ENCODE assay signal across 20 cellular contexts in genomic region chr4:7007142-7007907, GRCh38. TPM values are rescaled to one million over a fixed set of nuclear protein-coding genes. Genes with fewer than 3 reads are reported as not detected.
DNase-seq lines count a peak whose midpoint lies in the region; ATAC-seq, FAIRE-seq and TF ChIP-seq lines count a peak whose summit lies in the region.
"Had no signal": no experiment of that assay in that cellular context is flagged by ENCODE, and none has a peak within 500 bp of the region (broad histone marks: within the 10 kb centered on the region; RNA-seq: fewer than 3 reads in every experiment).

No MANE protein-coding gene starts in this region.

- peak overlapping the region; percentile 11 for H3K27ac ChIP-seq in RWPE2 (ENCODE audit: poor library complexity, severe bottlenecking)
- no peak overlapping the region for H3K27ac ChIP-seq in kidney (ENCODE audit: low read depth in 2 of 2, low read length in 2 of 2)
- no peak overlapping the region for H3K27ac ChIP-seq in small intestine (ENCODE audit: low read depth in 1 of 2, low read length in 1 of 2)
- H3K27ac ChIP-seq in effector memory CD4-positive, alpha-beta T cell (ENCODE audit: insufficient read depth, low read length, poor library complexity, severe bottlenecking), result no peak overlapping the region
- H3K27ac ChIP-seq: thyroid gland had no signal

- no peaks in the 10 kb centered on the region for H3K9me3 Mint-ChIP-seq in activated CD4-positive, alpha-beta T cell treated with anti-CD3 and anti-CD28 coated beads, Interleukin-2, amount 10 ng/mL, durations not matched to agents 7 days and 5 days
- no peaks in the 10 kb centered on the region for H3K9me3 Mint-ChIP-seq in activated CD4-positive, alpha-beta T cell treated with anti-CD3 and anti-CD28 coated beads for 36 hours (ENCODE audit: low read depth)
- H3K9me3 Mint-ChIP-seq: activated T-helper 2 cell treated with anti-CD3 and anti-CD28 coated beads, Interferon-gamma antibody, Interleukin-2, Interleukin-4, amounts not matched to agents 10 μg/mL and 5 μg/mL and 100 μg/mL, durations not matched to agents 14 hours and 24 hours and 36 hours; natural killer cell treated with Interleukin-12 subunit alpha and Interleukin-12 subunit beta and Interleukin-15 and Interleukin-18, amount 100 ng/mL, for 72 hours had no signal

- H3K4me1 Mint-ChIP-seq in activated CD4-positive, alpha-beta T cell treated with anti-CD3 and anti-CD28 coated beads, Interleukin-2, amount 10 ng/mL, durations not matched to agents 7 days and 5 days, result peaks cover 4% of the 10 kb centered on the region
- no peaks in the 10 kb centered on the region for H3K4me1 Mint-ChIP-seq in activated CD4-positive, alpha-beta T cell treated with anti-CD3 and anti-CD28 coated beads for 36 hours

- H3K9me3 ChIP-seq in RWPE2 (ENCODE audit: severe bottlenecking) (no peaks in the 10 kb centered on the region), kidney (ENCODE audit: control insufficient read depth in 1 of 2, low read length in 2 of 2) (no peaks in the 10 kb centered on the region), small intestine (ENCODE audit: control insufficient read depth, low read depth) (no peaks in the 10 kb centered on the region)
- H3K9me3 ChIP-seq in effector memory CD4-positive, alpha-beta T cell (ENCODE audit: control insufficient read depth, low read length), result no peaks in the 10 kb centered on the region
- H3K9me3 ChIP-seq: thyroid gland had no signal

- H3K4me3 Mint-ChIP-seq in activated CD4-positive, alpha-beta T cell treated with anti-CD3 and anti-CD28 coated beads, Interleukin-2, amount 10 ng/mL, durations not matched to agents 7 days and 5 days, result no peak overlapping the region
- no peak overlapping the region for H3K4me3 Mint-ChIP-seq in activated CD4-positive, alpha-beta T cell treated with anti-CD3 and anti-CD28 coated beads for 36 hours
- H3K4me3 Mint-ChIP-seq: natural killer cell treated with Interleukin-12 subunit alpha and Interleukin-12 subunit beta and Interleukin-15 and Interleukin-18, amount 100 ng/mL, for 72 hours had no signal

- H3K36me3 ChIP-seq in RWPE2 (ENCODE audit: low read depth), result peaks cover 89% of the 10 kb centered on the region
- peaks cover 22 to 49% of the 10 kb centered on the region in 2 donors for H3K36me3 ChIP-seq in kidney (ENCODE audit: control insufficient read depth in 1 of 2, insufficient read depth in 2 of 2, low read length in 2 of 2)
- peaks cover 4 to 12% of the 10 kb centered on the region in 2 donors for H3K36me3 ChIP-seq in small intestine (ENCODE audit: control insufficient read depth in 2 of 2, insufficient read depth in 2 of 2, low read length in 2 of 2)
- H3K36me3 ChIP-seq in effector memory CD4-positive, alpha-beta T cell (ENCODE audit: control insufficient read depth, insufficient read depth, low read length), result peaks cover 48% of the 10 kb centered on the region

- H3K4me3 ChIP-seq in RWPE2 (ENCODE audit: severe bottlenecking) (no peak overlapping the region), kidney (ENCODE audit: low read length in 2 of 2) (no peak overlapping the region), small intestine (ENCODE audit: low read depth in 1 of 2, low read length in 2 of 2) (no peak overlapping the region)
- H3K4me3 ChIP-seq in effector memory CD4-positive, alpha-beta T cell (ENCODE audit: insufficient read depth, low read depth, low read length, poor library complexity, severe bottlenecking), result no peak overlapping the region
- H3K4me3 ChIP-seq: thyroid gland had no signal

- TF ChIP-seq CTCF in RWPE2 (IDR thresholded peaks at IDR 0.05; ENCODE audit: poor library complexity, severe bottlenecking) (no peak), kidney (IDR thresholded peaks at IDR 0.05; ENCODE audit: borderline replicate concordance, extremely low read depth, insufficient read depth) (no peak)

- FAIRE-seq in kidney (lab: Jason Lieb, UNC), result no peak
- FAIRE-seq in small intestine (lab: Jason Lieb, UNC), result no peak
- FAIRE-seq: islet of Langerhans, RCC 7860 had no signal

- H3K27me3 ChIP-seq in RWPE2 (ENCODE audit: insufficient read depth, poor library complexity, severe bottlenecking), result no peaks in the 10 kb centered on the region
- H3K27me3 ChIP-seq in small intestine (ENCODE audit: control insufficient read depth in 2 of 2, insufficient read depth in 2 of 2, low read length in 2 of 2), result no peaks in the 10 kb centered on the region
- no peaks in the 10 kb centered on the region for H3K27me3 ChIP-seq in effector memory CD4-positive, alpha-beta T cell (replicated peaks; ENCODE audit: control insufficient read depth, insufficient read depth, low read length, poor library complexity, severe bottlenecking)
- H3K27me3 ChIP-seq: thyroid gland had no signal

- peak overlapping the region; percentile 54 for H3K27ac Mint-ChIP-seq in activated CD4-positive, alpha-beta T cell treated with anti-CD3 and anti-CD28 coated beads, Interleukin-2, amount 10 ng/mL, durations not matched to agents 7 days and 5 days
- H3K27ac Mint-ChIP-seq in activated CD4-positive, alpha-beta T cell treated with anti-CD3 and anti-CD28 coated beads for 36 hours, result no peak overlapping the region

- no peak overlapping the region for H3K9ac ChIP-seq in kidney (ENCODE audit: low read length in 2 of 2)

- no peaks in the 10 kb centered on the region for H3K27me3 Mint-ChIP-seq in activated CD4-positive, alpha-beta T cell treated with anti-CD3 and anti-CD28 coated beads, Interleukin-2, amount 10 ng/mL, durations not matched to agents 7 days and 5 days
- no peaks in the 10 kb centered on the region for H3K27me3 Mint-ChIP-seq in activated CD4-positive, alpha-beta T cell treated with anti-CD3 and anti-CD28 coated beads for 36 hours
- H3K27me3 Mint-ChIP-seq: natural killer cell treated with Interleukin-12 subunit alpha and Interleukin-12 subunit beta and Interleukin-15 and Interleukin-18, amount 100 ng/mL, for 72 hours had no signal

- peaks cover 57% of the 10 kb centered on the region for H3K36me3 Mint-ChIP-seq in activated CD4-positive, alpha-beta T cell treated with anti-CD3 and anti-CD28 coated beads, Interleukin-2, amount 10 ng/mL, durations not matched to agents 7 days and 5 days (ENCODE audit: low read depth)
- H3K36me3 Mint-ChIP-seq in activated CD4-positive, alpha-beta T cell treated with anti-CD3 and anti-CD28 coated beads for 36 hours (ENCODE audit: low read depth), result peaks cover 31% of the 10 kb centered on the region

- no peak for DNase-seq in activated CD4-positive, alpha-beta T cell treated with anti-CD3 and anti-CD28 coated beads, Interleukin-2, amount 10 ng/mL, durations not matched to agents 7 days and 5 days
- DNase-seq in activated CD4-positive, alpha-beta T cell treated with anti-CD3 and anti-CD28 coated beads for 36 hours, result no peak
- DNase-seq in RWPE2 (ENCODE audit: low spot score) (no peak), kidney (peak; percentile 32), small intestine (peak; percentile 26)
- DNase-seq in effector memory CD4-positive, alpha-beta T cell, result no peak
- DNase-seq: amygdala; C1 segment of cervical spinal cord; cerebellar nuclear complex; effector CD8-positive, alpha-beta T cell; head of caudate nucleus; NCI-H146; NCI-H345; thyroid gland had no signal

- intact Hi-C loops in activated CD4-positive, alpha-beta T cell treated with anti-CD3 and anti-CD28 coated beads for 36 hours (cut with DNase I, micrococcal nuclease), result no loop called here
- intact Hi-C loops in kidney (cut with DNase I), result no loop called here

- H3K4me1 ChIP-seq in RWPE2 (ENCODE audit: insufficient read depth, poor library complexity, severe bottlenecking) (peaks cover 38% of the 10 kb centered on the region), kidney (ENCODE audit: control insufficient read depth in 1 of 2, insufficient read depth in 1 of 2, low read depth in 1 of 2, low read length in 2 of 2) (peaks cover 2 to 8% of the 10 kb centered on the region in 2 donors), small intestine (ENCODE audit: control insufficient read depth in 2 of 2, insufficient read depth in 1 of 2, low read depth in 1 of 2, low read length in 1 of 2) (no peaks in the 10 kb centered on the region)
- no peaks in the 10 kb centered on the region for H3K4me1 ChIP-seq in effector memory CD4-positive, alpha-beta T cell (ENCODE audit: control insufficient read depth, insufficient read depth, low read length, poor library complexity, severe bottlenecking)
- H3K4me1 ChIP-seq: thyroid gland had no signal

- no peak for ATAC-seq in activated CD4-positive, alpha-beta T cell treated with anti-CD3 and anti-CD28 coated beads for 36 hours
- ATAC-seq in RWPE2 (ENCODE audit: low read depth) (no peak), HG03521 (IDR thresholded peaks at IDR 0.05; ENCODE audit: unreplicated experiment) (no peak), GM21526 (IDR thresholded peaks at IDR 0.05; ENCODE audit: low FRiP score, unreplicated experiment) (no peak)
- ATAC-seq: natural killer cell treated with Interleukin-12 subunit alpha and Interleukin-12 subunit beta and Interleukin-15 and Interleukin-18, amount 100 ng/mL, for 72 hours had no signal

- CTCF ChIA-PET in activated CD4-positive, alpha-beta T cell treated with anti-CD3 and anti-CD28 coated beads, Interleukin-2, amount 10 ng/mL, durations not matched to agents 7 days and 5 days (lab: Charles Lee), result interaction anchor here (2.7 kb wide), 1 partner anchor 36 kb away, joined by 8 read pairs; the partner anchor contains the start of gene TADA2B
- CTCF ChIA-PET in activated CD4-positive, alpha-beta T cell treated with anti-CD3 and anti-CD28 coated beads for 36 hours (lab: Charles Lee), result interaction anchor here (1.1 kb wide), 1 partner anchor 29 kb away, joined by 3 read pairs; no protein-coding TSS in a partner anchor

- 34 to 73% (median 56%) methylated on average over 12 of the region's 12 CpGs for WGBS in small intestine, 3 donors

- POLR2A ChIA-PET in activated CD4-positive, alpha-beta T cell treated with anti-CD3 and anti-CD28 coated beads, Interleukin-2, amount 10 ng/mL, durations not matched to agents 7 days and 5 days (lab: Charles Lee), result no interaction called here
- POLR2A ChIA-PET in activated CD4-positive, alpha-beta T cell treated with anti-CD3 and anti-CD28 coated beads for 36 hours (lab: Charles Lee), result no interaction called here

RNA-seq across cellular contexts. Expression of gene TADA2B, which starts 35.8 kb away (rescaled TPM):
- total RNA-seq in activated CD4-positive, alpha-beta T cell treated with anti-CD3 and anti-CD28 coated beads, Interleukin-2, amount 10 ng/mL, durations not matched to agents 7 days and 5 days, result 10 to 100 TPM; 25.5 to 26.1 TPM
- 10 to 100 TPM in 1 of 2 experiments, 1 to 10 TPM in 1; 9.0 to 10.6 TPM for total RNA-seq in activated CD4-positive, alpha-beta T cell treated with anti-CD3 and anti-CD28 coated beads for 36 hours
- 30.5 TPM for total RNA-seq in kidney
- 14.2 TPM for polyA plus RNA-seq in kidney (ENCODE audit: insufficient read depth, low read depth, low replicate concordance)
- 10 to 100 TPM; 13.5 to 14.7 (median 14.5) TPM for polyA plus RNA-seq in small intestine

Comparison
In these comparisons a context has a peak if more than half of its experiments do, and no peak if none do; other contexts are left out.
1. DNase-seq: peak in kidney (single experiment) and small intestine (single experiment); none in activated CD4-positive, alpha-beta T cell treated with anti-CD3 and anti-CD28 coated beads, Interleukin-2, amount 10 ng/mL, durations not matched to agents 7 days and 5 days (single experiment), activated CD4-positive, alpha-beta T cell treated with anti-CD3 and anti-CD28 coated beads for 36 hours (single experiment), RWPE2 (single experiment) and effector memory CD4-positive, alpha-beta T cell (0 of 3).